28 cellular contexts compared by ENCODE assay signal in genomic region chr5:26470439-26470838, GRCh38.
"Had no signal": no experiment of that assay in that cellular context is flagged by ENCODE, and none has a peak within 500 bp of the region (broad histone marks: within the 10 kb centered on the region; RNA-seq: fewer than 3 reads in every experiment).

No MANE protein-coding gene starts in this region.

- H3K27me3 ChIP-seq: stomach, suprapubic skin, testis, thyroid gland, tibial artery, tibial nerve, transverse colon, upper lobe of left lung, upper lobe of right lung, uterus, vagina had no signal

- H3K4me3 ChIP-seq: stomach, suprapubic skin, testis, thoracic aorta, thyroid gland, tibial artery, tibial nerve, transverse colon, upper lobe of left lung, upper lobe of right lung, uterus, vagina had no signal

- H3K36me3 ChIP-seq: stomach, suprapubic skin, thoracic aorta, thyroid gland, tibial artery, tibial nerve, transverse colon, upper lobe of left lung, upper lobe of right lung, uterus, vagina had no signal

- H3K36me3 Mint-ChIP-seq: stimulated activated effector memory CD8-positive, alpha-beta T cell treated with anti-CD3 and anti-CD28 coated beads, Interleukin-12 subunit alpha, Interleukin-12 subunit beta, amount 100 ng/mL, for 72 hours; stimulated activated memory B cell treated with anti-CD40 and anti-IgM and Interleukin-4, amounts not matched to agents 10 μg/mL and 1 μg/mL and 100 μg/mL, for 72 hours; stimulated activated naive B cell treated with anti-CD40 and anti-IgM and Interleukin-4, amounts not matched to agents 10 μg/mL and 1 μg/mL and 100 μg/mL, for 72 hours; type B pancreatic cell had no signal

- H3K4me3 Mint-ChIP-seq: stimulated activated effector memory CD8-positive, alpha-beta T cell treated with anti-CD3 and anti-CD28 coated beads, Interleukin-12 subunit alpha, Interleukin-12 subunit beta, amount 100 ng/mL, for 72 hours; stimulated activated memory B cell treated with anti-CD40 and anti-IgM and Interleukin-4, amounts not matched to agents 10 μg/mL and 1 μg/mL and 100 μg/mL, for 72 hours; stimulated activated naive B cell treated with anti-CD40 and anti-IgM and Interleukin-4, amounts not matched to agents 10 μg/mL and 1 μg/mL and 100 μg/mL, for 72 hours; stimulated activated naive CD8-positive, alpha-beta T cell treated with anti-CD3 and anti-CD28 coated beads, Interleukin-15, amount 100 ng/mL, for 72 hours; stimulated activated naive CD8-positive, alpha-beta T cell treated with anti-CD3 and anti-CD28 coated beads, Interleukin-15, Interleukin-2, amounts not matched to agents 100 ng/mL and 50 ng/mL, for 24 hours; type B pancreatic cell had no signal

- H3K9me3 ChIP-seq: suprapubic skin, testis, thoracic aorta, thyroid gland, tibial artery, tibial nerve, upper lobe of left lung, upper lobe of right lung, uterus, vagina had no signal

- H3K4me1 ChIP-seq: stomach, suprapubic skin, testis, thyroid gland, tibial artery, tibial nerve, transverse colon, upper lobe of left lung, upper lobe of right lung, uterus, vagina had no signal

- H3K27ac Mint-ChIP-seq: stimulated activated effector memory CD8-positive, alpha-beta T cell treated with anti-CD3 and anti-CD28 coated beads, Interleukin-12 subunit alpha, Interleukin-12 subunit beta, amount 100 ng/mL, for 72 hours; stimulated activated memory B cell treated with anti-CD40 and anti-IgM and Interleukin-4, amounts not matched to agents 10 μg/mL and 1 μg/mL and 100 μg/mL, for 72 hours; stimulated activated naive B cell treated with anti-CD40 and anti-IgM and Interleukin-4, amounts not matched to agents 10 μg/mL and 1 μg/mL and 100 μg/mL, for 72 hours; stimulated activated naive CD8-positive, alpha-beta T cell treated with anti-CD3 and anti-CD28 coated beads, Interleukin-15, amount 100 ng/mL, for 72 hours; stimulated activated naive CD8-positive, alpha-beta T cell treated with anti-CD3 and anti-CD28 coated beads, Interleukin-15, Interleukin-2, amounts not matched to agents 100 ng/mL and 50 ng/mL, for 24 hours; type B pancreatic cell had no signal

- H3K27ac ChIP-seq: stomach, suprapubic skin, testis, thoracic aorta, thyroid gland, tibial artery, tibial nerve, transverse colon, upper lobe of left lung, upper lobe of right lung, uterus, vagina had no signal

- H3K4me1 Mint-ChIP-seq: stimulated activated effector memory CD8-positive, alpha-beta T cell treated with anti-CD3 and anti-CD28 coated beads, Interleukin-12 subunit alpha, Interleukin-12 subunit beta, amount 100 ng/mL, for 72 hours; stimulated activated memory B cell treated with anti-CD40 and anti-IgM and Interleukin-4, amounts not matched to agents 10 μg/mL and 1 μg/mL and 100 μg/mL, for 72 hours; stimulated activated naive B cell treated with anti-CD40 and anti-IgM and Interleukin-4, amounts not matched to agents 10 μg/mL and 1 μg/mL and 100 μg/mL, for 72 hours; stimulated activated naive CD8-positive, alpha-beta T cell treated with anti-CD3 and anti-CD28 coated beads, Interleukin-15, amount 100 ng/mL, for 72 hours had no signal

- H3K27me3 Mint-ChIP-seq: stimulated activated memory B cell treated with anti-CD40 and anti-IgM and Interleukin-4, amounts not matched to agents 10 μg/mL and 1 μg/mL and 100 μg/mL, for 72 hours; stimulated activated naive B cell treated with anti-CD40 and anti-IgM and Interleukin-4, amounts not matched to agents 10 μg/mL and 1 μg/mL and 100 μg/mL, for 72 hours; stimulated activated naive CD8-positive, alpha-beta T cell treated with anti-CD3 and anti-CD28 coated beads, Interleukin-15, amount 100 ng/mL, for 72 hours; stimulated activated naive CD8-positive, alpha-beta T cell treated with anti-CD3 and anti-CD28 coated beads, Interleukin-15, Interleukin-2, amounts not matched to agents 100 ng/mL and 50 ng/mL, for 24 hours; type B pancreatic cell had no signal

- DNase-seq: stimulated activated CD4-positive, alpha-beta T cell treated with anti-CD3 and anti-CD28 coated beads, Interleukin-2, amount 100 ng/mL, for 48 hours; stimulated activated CD4-positive, alpha-beta T cell treated with anti-CD3 and anti-CD28 coated beads, Interleukin-4, amount 100 ng/mL, for 1 hour; stimulated activated CD4-positive, alpha-beta T cell treated with anti-CD3 and anti-CD28 coated beads, Interleukin-4, amount 100 ng/mL, for 24 hours; stimulated activated CD4-positive, alpha-beta T cell treated with anti-CD3 and anti-CD28 coated beads, Interleukin-4, amount 100 ng/mL, for 4 hours; stimulated activated CD8-positive, alpha-beta memory T cell treated with anti-CD3 and anti-CD28 coated beads, Interleukin-4, amount 100 ng/mL, for 48 hours; stimulated activated naive B cell treated with anti-CD40 and anti-IgM and Interleukin-4, amounts not matched to agents 10 μg/mL and 1 μg/mL and 100 μg/mL, for 72 hours; stimulated activated naive CD4-positive, alpha-beta T cell; stimulated activated naive CD4-positive, alpha-beta T cell treated with Interleukin-2 at 50 U/mL for 16 hours; stimulated activated naive CD8-positive, alpha-beta T cell treated with anti-CD3 and anti-CD28 coated beads, Interleukin-15, amount 100 ng/mL, for 72 hours; stimulated activated naive CD8-positive, alpha-beta T cell treated with anti-CD3 and anti-CD28 coated beads, Interleukin-15, Interleukin-2, amounts not matched to agents 100 U/mL and 50 U/mL, for 24 hours; stomach; substantia nigra; testis; thyroid gland; tibial artery; transverse colon; trophoblast cell; upper lobe of left lung; upper lobe of right lung; uterus had no signal

- H3K9me3 Mint-ChIP-seq: type B pancreatic cell had no signal
